8 cellular contexts compared by ENCODE assay signal in the genomic region with DNA sequence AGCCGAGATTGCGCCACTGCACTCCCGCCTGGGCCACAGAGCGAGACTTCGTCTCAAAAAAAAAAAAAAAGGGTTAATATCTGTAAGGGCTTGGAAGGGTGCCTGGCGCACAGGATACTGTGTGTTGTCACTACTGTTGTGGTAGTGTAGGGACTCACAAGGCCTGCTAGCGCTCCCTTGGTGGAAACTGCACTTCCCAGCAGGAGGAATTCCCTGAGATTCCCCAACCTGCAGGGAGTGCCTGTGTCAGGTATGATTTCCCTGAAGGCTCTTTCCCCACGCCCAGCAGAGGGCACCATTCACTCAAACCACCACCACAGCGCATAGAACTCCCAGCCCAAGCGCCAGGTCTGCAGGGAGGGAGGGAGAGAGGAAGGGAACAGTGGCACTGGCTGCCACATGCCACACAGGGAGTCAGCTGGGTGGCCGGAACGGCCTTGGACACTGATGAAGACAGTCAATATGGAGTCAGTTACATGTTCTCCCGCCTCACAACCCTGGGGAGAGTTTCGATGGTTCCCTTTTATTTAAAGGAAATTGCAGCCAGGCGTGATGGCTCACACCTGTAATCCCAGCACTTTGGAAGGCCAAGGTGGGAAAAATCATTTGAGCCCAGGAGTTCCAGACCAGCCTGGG.
DNase-seq lines count a peak whose midpoint lies in the region; ATAC-seq and TF ChIP-seq lines count a peak whose summit lies in the region.

No MANE protein-coding gene starts in this region.

- in situ Hi-C loops in GM13977 (cut with MboI; ENCODE audit: low pct_unique_long_range_greater_than_20kb, low sequenced_read_pairs, unreplicated experiment) (loop anchor here (10.0 to 25.0 kb wide), 2 partner anchors 100 to 408 kb away; partner anchors contain the start of gene HAS3), brain microvascular endothelial cell (cut with HindIII; ENCODE audit: low pct_ligation_motif_present, low sequenced_read_pairs) (no loop called here)

- H3K27me3 ChIP-seq in brain microvascular endothelial cell (replicated peaks), result no peaks in the 10 kb centered on the region

- H3K36me3 ChIP-seq in brain microvascular endothelial cell (replicated peaks), result no peaks in the 10 kb centered on the region

- DNase-seq in 8988T, result peak; percentile 94
- DNase-seq in GM13977 (ENCODE audit: low spot score), result peak; percentile 78
- peak; percentile 87 for DNase-seq in NCI-H2107 treated with DMSO at 0.1 percent for 48 hours (lab: John Stamatoyannopoulos, UW; ENCODE audit: unreplicated experiment)
- DNase-seq in UCSD-AML1 (lab: John Stamatoyannopoulos, UW; ENCODE audit: unreplicated experiment), result peak; percentile 49
- peak; percentile 63 for DNase-seq in brain microvascular endothelial cell
- peak; percentile 95 for DNase-seq in islet precursor cell
- DNase-seq in stimulated activated CD4-positive, alpha-beta T cell treated with anti-CD3 and anti-CD28 coated beads, Interleukin-1b, Interleukin-23, amount 100 ng/mL, for 48 hours, result peak; percentile 61

- H3K4me3 ChIP-seq in brain microvascular endothelial cell (ENCODE audit: low read depth, low read length), result no peak overlapping the region

- H3K27ac ChIP-seq in brain microvascular endothelial cell, result no peak overlapping the region

- no peak for ATAC-seq in HG02885 (IDR thresholded peaks at IDR 0.05; ENCODE audit: poor library complexity, unreplicated experiment)

- TF ChIP-seq CTCF in GM13977 (IDR thresholded peaks at IDR 0.05; ENCODE audit: extremely low read depth, insufficient read depth, missing control alignments) (peak; percentile 86), brain microvascular endothelial cell (IDR thresholded peaks at IDR 0.05; ENCODE audit: low read depth, low read length, missing control alignments) (peak; percentile 93)
